ENCODE assay signal across 8 cellular contexts in the genomic region with DNA sequence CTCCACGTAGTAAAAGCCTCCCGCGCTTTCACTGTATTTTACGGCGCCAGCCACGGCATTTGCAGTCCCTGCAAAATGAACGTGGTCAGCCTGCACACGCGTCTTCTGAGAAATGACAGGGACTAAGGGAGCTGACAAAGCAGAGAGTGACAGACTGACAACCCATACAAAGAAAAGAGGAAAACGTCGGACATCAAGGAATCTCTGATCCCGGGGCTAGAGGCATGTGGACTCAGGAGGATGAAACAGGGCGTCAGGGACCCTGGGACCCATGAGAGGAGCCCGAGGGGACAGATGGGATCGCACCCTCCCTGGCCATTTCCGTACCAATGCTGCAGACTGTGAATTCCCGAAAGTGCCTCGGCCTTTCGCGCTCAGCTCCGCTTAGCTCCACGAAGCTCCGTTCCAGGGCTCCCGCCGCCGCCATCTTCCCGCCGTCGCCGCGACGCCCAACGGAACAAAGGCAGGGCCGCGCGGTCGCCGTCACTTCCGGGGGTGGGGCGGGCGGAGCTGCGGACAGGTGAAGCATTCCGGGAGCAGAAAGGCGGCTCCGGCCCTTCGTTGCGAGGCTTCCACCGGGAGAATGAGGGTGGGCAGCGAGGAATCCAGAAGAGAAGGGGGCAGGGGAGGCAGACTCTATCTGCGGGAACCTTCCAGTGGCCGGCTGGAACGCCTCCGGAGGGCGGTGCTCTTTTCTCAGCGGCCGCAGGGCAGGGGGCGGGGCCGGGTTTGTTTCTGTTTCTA. TPM values are rescaled to one million over a fixed set of nuclear protein-coding genes. Genes with fewer than 3 reads are reported as not detected.
DNase-seq lines count a peak whose midpoint lies in the region; ATAC-seq and TF ChIP-seq lines count a peak whose summit lies in the region.

A gene with protein sequence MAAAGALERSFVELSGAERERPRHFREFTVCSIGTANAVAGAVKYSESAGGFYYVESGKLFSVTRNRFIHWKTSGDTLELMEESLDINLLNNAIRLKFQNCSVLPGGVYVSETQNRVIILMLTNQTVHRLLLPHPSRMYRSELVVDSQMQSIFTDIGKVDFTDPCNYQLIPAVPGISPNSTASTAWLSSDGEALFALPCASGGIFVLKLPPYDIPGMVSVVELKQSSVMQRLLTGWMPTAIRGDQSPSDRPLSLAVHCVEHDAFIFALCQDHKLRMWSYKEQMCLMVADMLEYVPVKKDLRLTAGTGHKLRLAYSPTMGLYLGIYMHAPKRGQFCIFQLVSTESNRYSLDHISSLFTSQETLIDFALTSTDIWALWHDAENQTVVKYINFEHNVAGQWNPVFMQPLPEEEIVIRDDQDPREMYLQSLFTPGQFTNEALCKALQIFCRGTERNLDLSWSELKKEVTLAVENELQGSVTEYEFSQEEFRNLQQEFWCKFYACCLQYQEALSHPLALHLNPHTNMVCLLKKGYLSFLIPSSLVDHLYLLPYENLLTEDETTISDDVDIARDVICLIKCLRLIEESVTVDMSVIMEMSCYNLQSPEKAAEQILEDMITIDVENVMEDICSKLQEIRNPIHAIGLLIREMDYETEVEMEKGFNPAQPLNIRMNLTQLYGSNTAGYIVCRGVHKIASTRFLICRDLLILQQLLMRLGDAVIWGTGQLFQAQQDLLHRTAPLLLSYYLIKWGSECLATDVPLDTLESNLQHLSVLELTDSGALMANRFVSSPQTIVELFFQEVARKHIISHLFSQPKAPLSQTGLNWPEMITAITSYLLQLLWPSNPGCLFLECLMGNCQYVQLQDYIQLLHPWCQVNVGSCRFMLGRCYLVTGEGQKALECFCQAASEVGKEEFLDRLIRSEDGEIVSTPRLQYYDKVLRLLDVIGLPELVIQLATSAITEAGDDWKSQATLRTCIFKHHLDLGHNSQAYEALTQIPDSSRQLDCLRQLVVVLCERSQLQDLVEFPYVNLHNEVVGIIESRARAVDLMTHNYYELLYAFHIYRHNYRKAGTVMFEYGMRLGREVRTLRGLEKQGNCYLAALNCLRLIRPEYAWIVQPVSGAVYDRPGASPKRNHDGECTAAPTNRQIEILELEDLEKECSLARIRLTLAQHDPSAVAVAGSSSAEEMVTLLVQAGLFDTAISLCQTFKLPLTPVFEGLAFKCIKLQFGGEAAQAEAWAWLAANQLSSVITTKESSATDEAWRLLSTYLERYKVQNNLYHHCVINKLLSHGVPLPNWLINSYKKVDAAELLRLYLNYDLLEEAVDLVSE (N-terminal part only) (minus strand): TSS at position 459 of the 744 bp plus-strand sequence. CDS start 32 bp downstream, at position 427.

- H3K27ac Mint-ChIP-seq in nephron progenitor cell = peak within 1 kb of the TSS; percentile 99
- H3K27ac Mint-ChIP-seq in stimulated activated naive CD8-positive, alpha-beta T cell treated with anti-CD3 and anti-CD28 coated beads, Interleukin-15, Interleukin-2, amounts not matched to agents 100 ng/mL and 50 ng/mL, for 24 hours = peak within 1 kb of the TSS; percentile 99

- peaks cover 20% of the 10 kb centered on the region for H3K36me3 Mint-ChIP-seq in nephron progenitor cell (ENCODE audit: low read depth)
- peaks cover 25% of the 10 kb centered on the region for H3K36me3 Mint-ChIP-seq in stimulated activated naive CD8-positive, alpha-beta T cell treated with anti-CD3 and anti-CD28 coated beads, Interleukin-15, Interleukin-2, amounts not matched to agents 100 ng/mL and 50 ng/mL, for 24 hours (ENCODE audit: low read depth)

- H3K4me3 ChIP-seq in foreskin fibroblast (ENCODE audit: low read depth in 1 of 2, low read length in 2 of 2) = peak within 1 kb of the TSS; percentile 75 to 79

- peaks cover 11% of the 10 kb centered on the region for H3K27me3 Mint-ChIP-seq in nephron progenitor cell (ENCODE audit: low read depth, poor library complexity)
- no peaks in the 10 kb centered on the region for H3K27me3 Mint-ChIP-seq in stimulated activated naive CD8-positive, alpha-beta T cell treated with anti-CD3 and anti-CD28 coated beads, Interleukin-15, Interleukin-2, amounts not matched to agents 100 ng/mL and 50 ng/mL, for 24 hours

- ATAC-seq in GM21786 (IDR thresholded peaks at IDR 0.05; ENCODE audit: unreplicated experiment) = peak; percentile 73

- DNase-seq in Daoy (ENCODE audit: low read depth) (peak; percentile 85), SHP77 treated with DMSO at 0.1 percent for 48 hours (lab: John Stamatoyannopoulos, UW) (peak; percentile 51), activated gamma-delta T cell (lab: John Stamatoyannopoulos, UW) (peak; percentile 78), foreskin fibroblast (peak; percentile 41 to 82), nephron progenitor cell (peak; percentile 92)

- peaks cover 40% of the 10 kb centered on the region for H3K36me3 ChIP-seq in KOPT-K1 (ENCODE audit: insufficient read depth, low read length)

- TF ChIP-seq CTCF in foreskin fibroblast (IDR thresholded peaks at IDR 0.05; ENCODE audit: low read depth, low read length) (no peak), nephron progenitor cell (IDR thresholded peaks at IDR 0.05) (no peak)

- H3K27ac ChIP-seq in KOPT-K1 (ENCODE audit: low read depth, low read length, poor library complexity, severe bottlenecking) = peak within 1 kb of the TSS; percentile 92

- H3K4me1 Mint-ChIP-seq in nephron progenitor cell = peaks cover 33% of the 10 kb centered on the region
- peaks cover 62% of the 10 kb centered on the region for H3K4me1 Mint-ChIP-seq in stimulated activated naive CD8-positive, alpha-beta T cell treated with anti-CD3 and anti-CD28 coated beads, Interleukin-15, Interleukin-2, amounts not matched to agents 100 ng/mL and 50 ng/mL, for 24 hours (ENCODE audit: low read depth)

- no peaks in the 10 kb centered on the region for H3K9me3 ChIP-seq in KOPT-K1 (ENCODE audit: insufficient read depth, low read length, poor library complexity, severe bottlenecking)

- no peaks in the 10 kb centered on the region for H3K9me3 Mint-ChIP-seq in nephron progenitor cell
- H3K9me3 Mint-ChIP-seq in stimulated activated naive CD8-positive, alpha-beta T cell treated with anti-CD3 and anti-CD28 coated beads, Interleukin-15, Interleukin-2, amounts not matched to agents 100 ng/mL and 50 ng/mL, for 24 hours = no peaks in the 10 kb centered on the region

- peak within 1 kb of the TSS; percentile 99 for H3K4me3 Mint-ChIP-seq in nephron progenitor cell
- peak within 1 kb of the TSS; percentile 99 for H3K4me3 Mint-ChIP-seq in stimulated activated naive CD8-positive, alpha-beta T cell treated with anti-CD3 and anti-CD28 coated beads, Interleukin-15, Interleukin-2, amounts not matched to agents 100 ng/mL and 50 ng/mL, for 24 hours

RNA-seq across cellular contexts. Expression of the gene that starts here (rescaled TPM):
- total RNA-seq in Daoy (2014; rRNA removed; shearing (Covaris generic)) = 26.5 and 27.5 TPM in 2 replicates

Comparison
In these comparisons a context has a peak if more than half of its experiments do, and no peak if none do; other contexts are left out.
1. Peak in every context shown above with its lines: DNase-seq, ATAC-seq, H3K4me3 ChIP-seq and H3K27ac ChIP-seq.